1 cellular context compared by ENCODE assay signal in the genomic region with DNA sequence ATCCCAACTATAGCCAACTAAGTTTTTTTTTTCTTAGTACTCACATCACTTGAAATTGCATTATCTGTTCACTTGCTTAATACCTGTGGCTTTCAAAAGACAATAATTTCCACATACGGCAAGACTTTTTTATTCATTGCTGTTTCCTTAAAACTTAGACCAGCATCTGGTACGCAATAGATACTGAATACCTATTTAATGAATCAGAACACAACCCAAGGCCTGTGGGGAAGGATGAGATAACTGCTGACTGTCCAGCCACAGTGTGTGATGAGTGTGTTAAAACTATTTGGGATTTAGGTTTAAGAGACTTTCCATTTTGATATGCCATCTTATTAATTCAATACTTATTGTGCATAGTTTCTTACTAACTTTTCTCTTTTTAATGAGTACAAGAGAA.
TF ChIP-seq lines count a peak whose summit lies in the region.

No MANE protein-coding gene starts in this region.

TF ChIP-seq in SK-N-SH, 30 proteins besides CTCF, POLR2A, EP300 and RAD21 (continued from another document):
- no peak for TF ChIP-seq EZH2phosphoT487 (IDR thresholded peaks at IDR 0.05; ENCODE audit: borderline replicate concordance, low read depth)
- TF ChIP-seq, protein P1, sequence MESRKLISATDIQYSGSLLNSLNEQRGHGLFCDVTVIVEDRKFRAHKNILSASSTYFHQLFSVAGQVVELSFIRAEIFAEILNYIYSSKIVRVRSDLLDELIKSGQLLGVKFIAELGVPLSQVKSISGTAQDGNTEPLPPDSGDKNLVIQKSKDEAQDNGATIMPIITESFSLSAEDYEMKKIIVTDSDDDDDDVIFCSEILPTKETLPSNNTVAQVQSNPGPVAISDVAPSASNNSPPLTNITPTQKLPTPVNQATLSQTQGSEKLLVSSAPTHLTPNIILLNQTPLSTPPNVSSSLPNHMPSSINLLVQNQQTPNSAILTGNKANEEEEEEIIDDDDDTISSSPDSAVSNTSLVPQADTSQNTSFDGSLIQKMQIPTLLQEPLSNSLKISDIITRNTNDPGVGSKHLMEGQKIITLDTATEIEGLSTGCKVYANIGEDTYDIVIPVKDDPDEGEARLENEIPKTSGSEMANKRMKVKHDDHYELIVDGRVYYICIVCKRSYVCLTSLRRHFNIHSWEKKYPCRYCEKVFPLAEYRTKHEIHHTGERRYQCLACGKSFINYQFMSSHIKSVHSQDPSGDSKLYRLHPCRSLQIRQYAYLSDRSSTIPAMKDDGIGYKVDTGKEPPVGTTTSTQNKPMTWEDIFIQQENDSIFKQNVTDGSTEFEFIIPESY (IDR thresholded peaks at IDR 0.05; ENCODE audit: borderline replicate concordance, low read depth): no peak
- TF ChIP-seq MEF2A (IDR thresholded peaks at IDR 0.05; ENCODE audit: borderline replicate concordance, low read depth): no peak
- TF ChIP-seq GATA2 (CRISPR knock-in tag; IDR thresholded peaks at IDR 0.05): no peak
- no peak for TF ChIP-seq RCOR1 (IDR thresholded peaks at IDR 0.05; ENCODE audit: low read length)
- TF ChIP-seq, protein P2, sequence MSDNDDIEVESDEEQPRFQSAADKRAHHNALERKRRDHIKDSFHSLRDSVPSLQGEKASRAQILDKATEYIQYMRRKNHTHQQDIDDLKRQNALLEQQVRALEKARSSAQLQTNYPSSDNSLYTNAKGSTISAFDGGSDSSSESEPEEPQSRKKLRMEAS (IDR thresholded peaks at IDR 0.05; ENCODE audit: low read depth): 0 out of 2 replicates have a peak, but pooled peaks have one; percentile 18
- TF ChIP-seq FOXJ3 (CRISPR knock-in tag; IDR thresholded peaks at IDR 0.05): no peak
- no peak for TF ChIP-seq RFX5 (IDR thresholded peaks at IDR 0.05; ENCODE audit: low read length)
- 0 out of 2 replicates have a peak, but pooled peaks have one; percentile 34 for TF ChIP-seq FOXM1 (IDR thresholded peaks at IDR 0.05; ENCODE audit: low read depth)
- TF ChIP-seq CHD2 (IDR thresholded peaks at IDR 0.05; ENCODE audit: low read length, partially characterized antibody): no peak
- TF ChIP-seq, protein P3, sequence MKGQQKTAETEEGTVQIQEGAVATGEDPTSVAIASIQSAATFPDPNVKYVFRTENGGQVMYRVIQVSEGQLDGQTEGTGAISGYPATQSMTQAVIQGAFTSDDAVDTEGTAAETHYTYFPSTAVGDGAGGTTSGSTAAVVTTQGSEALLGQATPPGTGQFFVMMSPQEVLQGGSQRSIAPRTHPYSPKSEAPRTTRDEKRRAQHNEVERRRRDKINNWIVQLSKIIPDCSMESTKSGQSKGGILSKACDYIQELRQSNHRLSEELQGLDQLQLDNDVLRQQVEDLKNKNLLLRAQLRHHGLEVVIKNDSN (IDR thresholded peaks at IDR 0.05; ENCODE audit: borderline replicate concordance, low read depth): no peak
- TF ChIP-seq NFIC (IDR thresholded peaks at IDR 0.05; ENCODE audit: borderline replicate concordance): peak; percentile 39; the same call in 1 of the 2 replicates
- TF ChIP-seq, protein P4, sequence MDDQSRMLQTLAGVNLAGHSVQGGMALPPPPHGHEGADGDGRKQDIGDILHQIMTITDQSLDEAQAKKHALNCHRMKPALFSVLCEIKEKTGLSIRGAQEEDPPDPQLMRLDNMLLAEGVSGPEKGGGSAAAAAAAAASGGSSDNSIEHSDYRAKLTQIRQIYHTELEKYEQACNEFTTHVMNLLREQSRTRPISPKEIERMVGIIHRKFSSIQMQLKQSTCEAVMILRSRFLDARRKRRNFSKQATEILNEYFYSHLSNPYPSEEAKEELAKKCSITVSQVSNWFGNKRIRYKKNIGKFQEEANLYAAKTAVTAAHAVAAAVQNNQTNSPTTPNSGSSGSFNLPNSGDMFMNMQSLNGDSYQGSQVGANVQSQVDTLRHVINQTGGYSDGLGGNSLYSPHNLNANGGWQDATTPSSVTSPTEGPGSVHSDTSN (IDR thresholded peaks at IDR 0.05): peak; percentile 46; the same call in 1 of the 2 replicates
- TF ChIP-seq ELF1 (IDR thresholded peaks at IDR 0.05): 0 out of 2 replicates have a peak, but pooled peaks have one; percentile 26
TF ChIP-seq in SK-N-SH: peak in this region for 10.
